24 cellular contexts compared by ENCODE assay signal in genomic region chr14:100649173-100649519, GRCh38.
DNase-seq lines count a peak whose midpoint lies in the region; ATAC-seq, FAIRE-seq and TF ChIP-seq lines count a peak whose summit lies in the region.
"Had no signal": no experiment of that assay in that cellular context is flagged by ENCODE, and none has a peak within 500 bp of the region (broad histone marks: within the 10 kb centered on the region; RNA-seq: fewer than 3 reads in every experiment).

No MANE protein-coding gene starts in this region.

- intact Hi-C loops in naive thymus-derived CD4-positive, alpha-beta T cell (cut with micrococcal nuclease), result loop anchor here in 1 of 2 donors (10.0 kb wide), 2 partner anchors 344 to 584 kb away; partner anchors contain the start of genes EVL and SLC25A29

- H2AFZ ChIP-seq in astrocyte (ENCODE audit: low read depth, low read length), result no peak overlapping the region
- H2AFZ ChIP-seq: PC-9 had no signal

- H3K27ac ChIP-seq in 22Rv1 (peak overlapping the region; percentile 57), HEK293 (ENCODE audit: extremely low read depth, low read depth, low read length) (no peak overlapping the region), astrocyte (ENCODE audit: low read depth, low read length) (no peak overlapping the region)
- H3K27ac ChIP-seq in naive thymus-derived CD4-positive, alpha-beta T cell (ENCODE audit: low read depth, low read length), result no peak overlapping the region
- H3K27ac ChIP-seq: ascending aorta, coronary artery, HL-60, KMS-11, neutrophil, PC-9, stomach had no signal

- H3K27me3 Mint-ChIP-seq in astrocyte (ENCODE audit: low read depth, unreplicated experiment), result peaks cover 48% of the 10 kb centered on the region
- peaks cover 0 to 33% (median 5%) of the 10 kb centered on the region in 5 donors for H3K27me3 Mint-ChIP-seq in naive thymus-derived CD4-positive, alpha-beta T cell

- no peak for FAIRE-seq in astrocyte (lab: Jason Lieb, UNC)
- FAIRE-seq: keratinocyte, TTC549 had no signal

- peaks cover 11% of the 10 kb centered on the region for H3K9me3 Mint-ChIP-seq in astrocyte (ENCODE audit: unreplicated experiment)
- no peaks in the 10 kb centered on the region for H3K9me3 Mint-ChIP-seq in naive thymus-derived CD4-positive, alpha-beta T cell
- H3K9me3 Mint-ChIP-seq: CD4-positive, alpha-beta T cell had no signal

- H3K79me2 ChIP-seq in astrocyte (ENCODE audit: insufficient read depth, low read length), result no peaks in the 10 kb centered on the region

- no peaks in the 10 kb centered on the region for H3K36me3 Mint-ChIP-seq in astrocyte (ENCODE audit: low read depth, unreplicated experiment)
- peaks cover 0 to 5% (median 0%) of the 10 kb centered on the region in 5 donors for H3K36me3 Mint-ChIP-seq in naive thymus-derived CD4-positive, alpha-beta T cell

- DNase-seq in astrocyte (ENCODE audit: low read depth) (peak; percentile 69), fibroblast of villous mesenchyme (ENCODE audit: low read depth) (peak; percentile 75)
- no peak for DNase-seq in naive thymus-derived CD4-positive, alpha-beta T cell
- no peak for DNase-seq in activated CD4-positive, CD25-positive, alpha-beta regulatory T cell (lab: John Stamatoyannopoulos, UW)
- DNase-seq: activated CD4-positive, alpha-beta T cell treated with anti-CD3 and anti-CD28 coated beads, Interleukin-2, amount 10 ng/mL, durations not matched to agents 7 days and 5 days; CD4-positive, alpha-beta T cell; DMS79 treated with DMSO at 0.1 percent for 48 hours; midbrain; NCI-H1105; NCI-H82; PC-9; right cardiac atrium; stomach had no signal

- H3K9me3 ChIP-seq in HEK293 (ENCODE audit: control insufficient read depth, insufficient read depth, low read depth, low read length) (no peaks in the 10 kb centered on the region), astrocyte (ENCODE audit: insufficient read depth, low read depth, low read length) (no peaks in the 10 kb centered on the region)
- H3K9me3 ChIP-seq in naive thymus-derived CD4-positive, alpha-beta T cell (ENCODE audit: control insufficient read depth in 2 of 3, low read length in 3 of 3), result no peaks in the 10 kb centered on the region
- H3K9me3 ChIP-seq: ascending aorta, neutrophil, stomach had no signal

- no peaks in the 10 kb centered on the region for H3K36me3 ChIP-seq in HEK293 (ENCODE audit: control insufficient read depth in 2 of 2, insufficient read depth in 1 of 2, low read length in 2 of 2)
- no peaks in the 10 kb centered on the region for H3K36me3 ChIP-seq in astrocyte (ENCODE audit: insufficient read depth, low read length)
- H3K36me3 ChIP-seq in naive thymus-derived CD4-positive, alpha-beta T cell (ENCODE audit: control insufficient read depth in 2 of 3, insufficient read depth in 3 of 3, low read length in 3 of 3), result no peaks in the 10 kb centered on the region
- H3K36me3 ChIP-seq: ascending aorta, neutrophil, stomach had no signal

- peaks cover 5% of the 10 kb centered on the region for H3K4me1 Mint-ChIP-seq in astrocyte (ENCODE audit: low read depth, unreplicated experiment)
- H3K4me1 Mint-ChIP-seq in naive thymus-derived CD4-positive, alpha-beta T cell, result peaks cover 18 to 25% (median 20%) of the 10 kb centered on the region in 7 donors

- H3K4me1 ChIP-seq in HEK293 (ENCODE audit: control insufficient read depth, insufficient read depth, low read length) (peaks cover 2% of the 10 kb centered on the region; the same call in 1 of the 2 replicates), astrocyte (ENCODE audit: insufficient read depth, low read length) (peaks cover 9% of the 10 kb centered on the region)
- peaks cover 15 to 16% of the 10 kb centered on the region in 2 donors for H3K4me1 ChIP-seq in naive thymus-derived CD4-positive, alpha-beta T cell (ENCODE audit: control insufficient read depth in 2 of 2, insufficient read depth in 2 of 2, low read length in 2 of 2)
- H3K4me1 ChIP-seq: ascending aorta had no signal

- POLR2A ChIA-PET in HEK293 (lab: Yijun Ruan, JAX), result no interaction called here
- POLR2A ChIA-PET in naive thymus-derived CD4-positive, alpha-beta T cell (lab: Charles Lee), result no interaction called here

- H3K4me3 ChIP-seq in HEK293 (ENCODE audit: low read depth, low read length), result no peak overlapping the region
- H3K4me3 ChIP-seq in astrocyte (ENCODE audit: insufficient read depth, low read depth, low read length), result no peak overlapping the region
- H3K4me3 ChIP-seq in fibroblast of villous mesenchyme (ENCODE audit: low read depth, low read length), result no peak overlapping the region
- H3K4me3 ChIP-seq in naive thymus-derived CD4-positive, alpha-beta T cell (ENCODE audit: low read length), result no peak overlapping the region
- H3K4me3 ChIP-seq: ascending aorta, coronary artery, PC-9, stomach had no signal

- no peak for ATAC-seq in GM18873 (IDR thresholded peaks at IDR 0.05; ENCODE audit: low FRiP score, unreplicated experiment)
- no peak for ATAC-seq in naive thymus-derived CD4-positive, alpha-beta T cell
- no peak for ATAC-seq in HG02852 (IDR thresholded peaks at IDR 0.05; ENCODE audit: unreplicated experiment)
- ATAC-seq: right cardiac atrium had no signal

- no peaks in the 10 kb centered on the region for H4K20me1 ChIP-seq in astrocyte (ENCODE audit: insufficient read depth, low read length)

- CTCF ChIA-PET in HEK293 (lab: Yijun Ruan, JAX), result interaction anchor here (0.9 to 1.1 kb wide), 2 partner anchors 209 to 266 kb away, joined by 3 read pairs; no protein-coding TSS in a partner anchor
- CTCF ChIA-PET in naive thymus-derived CD4-positive, alpha-beta T cell (lab: Charles Lee), result interaction anchor here (1.2 kb wide), 1 partner anchor 264 kb away, joined by 3 read pairs; no protein-coding TSS in a partner anchor

- H3K27me3 ChIP-seq in astrocyte (ENCODE audit: insufficient read depth, low read length), result no peaks in the 10 kb centered on the region
- no peaks in the 10 kb centered on the region for H3K27me3 ChIP-seq in naive thymus-derived CD4-positive, alpha-beta T cell (ENCODE audit: control insufficient read depth in 2 of 2, insufficient read depth in 2 of 2, low read length in 2 of 2)
- H3K27me3 ChIP-seq: ascending aorta had no signal

- no peak overlapping the region for H3K4me3 Mint-ChIP-seq in astrocyte (ENCODE audit: unreplicated experiment)
- no peak overlapping the region for H3K4me3 Mint-ChIP-seq in naive thymus-derived CD4-positive, alpha-beta T cell
- H3K4me3 Mint-ChIP-seq: activated CD4-positive, alpha-beta T cell treated with anti-CD3 and anti-CD28 coated beads, Interleukin-2, amount 10 ng/mL, durations not matched to agents 7 days and 5 days; CD4-positive, alpha-beta T cell had no signal

- no peak overlapping the region for H3K9ac ChIP-seq in astrocyte (ENCODE audit: low read length)
- H3K9ac ChIP-seq: KMS-11 had no signal

- TF ChIP-seq CTCF in 22Rv1 (IDR thresholded peaks at IDR 0.05) (no peak), HEK293 (tag by site-specific recombination; IDR thresholded peaks at IDR 0.05) (no peak), astrocyte (IDR thresholded peaks at IDR 0.05; ENCODE audit: insufficient read depth, low read depth, low read length) (no peak), fibroblast of villous mesenchyme (IDR thresholded peaks at IDR 0.05; ENCODE audit: insufficient read depth, low read depth, low read length) (no peak)

- H3K27ac Mint-ChIP-seq in astrocyte (ENCODE audit: unreplicated experiment), result no peak overlapping the region
- H3K27ac Mint-ChIP-seq in naive thymus-derived CD4-positive, alpha-beta T cell, result no peak overlapping the region
- H3K27ac Mint-ChIP-seq: activated CD4-positive, alpha-beta T cell treated with anti-CD3 and anti-CD28 coated beads, Interleukin-2, amount 10 ng/mL, durations not matched to agents 7 days and 5 days; CD4-positive, alpha-beta T cell had no signal

- H3K4me2 ChIP-seq in astrocyte (ENCODE audit: low read length), result peak overlapping the region; percentile 2
- H3K4me2 ChIP-seq: KMS-11, PC-9 had no signal

TF ChIP-seq in HEK293, 187 proteins besides CTCF, POLR2A, EP300 and RAD21:
- TF ChIP-seq ZNF366 (tag by site-specific recombination; conservative IDR thresholded peaks at IDR 0.05) (no peak), SP2 (tag by site-specific recombination; IDR thresholded peaks at IDR 0.05) (no peak), ZNF600 (tag by site-specific recombination; IDR thresholded peaks at IDR 0.05) (peak; percentile 48), IKZF3 (tag by site-specific recombination; IDR thresholded peaks at IDR 0.05) (peak; percentile 35; the same call in 1 of the 2 replicates), ZNF114 (tag by site-specific recombination; IDR thresholded peaks at IDR 0.05) (no peak), RBAK (tag by site-specific recombination; IDR thresholded peaks at IDR 0.05) (no peak)
- TF ChIP-seq, protein P1, sequence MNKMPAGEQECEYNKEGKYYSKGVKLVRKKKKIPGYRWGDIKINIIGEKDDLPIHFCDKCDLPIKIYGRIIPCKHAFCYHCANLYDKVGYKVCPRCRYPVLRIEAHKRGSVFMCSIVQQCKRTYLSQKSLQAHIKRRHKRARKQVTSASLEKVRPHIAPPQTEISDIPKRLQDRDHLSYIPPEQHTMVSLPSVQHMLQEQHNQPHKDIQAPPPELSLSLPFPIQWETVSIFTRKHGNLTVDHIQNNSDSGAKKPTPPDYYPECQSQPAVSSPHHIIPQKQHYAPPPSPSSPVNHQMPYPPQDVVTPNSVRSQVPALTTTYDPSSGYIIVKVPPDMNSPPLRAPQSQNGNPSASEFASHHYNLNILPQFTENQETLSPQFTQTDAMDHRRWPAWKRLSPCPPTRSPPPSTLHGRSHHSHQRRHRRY (tag by site-specific recombination; IDR thresholded peaks at IDR 0.05), result no peak
- TF ChIP-seq, protein P2, sequence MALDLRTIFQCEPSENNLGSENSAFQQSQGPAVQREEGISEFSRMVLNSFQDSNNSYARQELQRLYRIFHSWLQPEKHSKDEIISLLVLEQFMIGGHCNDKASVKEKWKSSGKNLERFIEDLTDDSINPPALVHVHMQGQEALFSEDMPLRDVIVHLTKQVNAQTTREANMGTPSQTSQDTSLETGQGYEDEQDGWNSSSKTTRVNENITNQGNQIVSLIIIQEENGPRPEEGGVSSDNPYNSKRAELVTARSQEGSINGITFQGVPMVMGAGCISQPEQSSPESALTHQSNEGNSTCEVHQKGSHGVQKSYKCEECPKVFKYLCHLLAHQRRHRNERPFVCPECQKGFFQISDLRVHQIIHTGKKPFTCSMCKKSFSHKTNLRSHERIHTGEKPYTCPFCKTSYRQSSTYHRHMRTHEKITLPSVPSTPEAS (tag by site-specific recombination; IDR thresholded peaks at IDR 0.05), result no peak
TF ChIP-seq in HEK293: peak in this region for 2.

Comparison
In these comparisons a context has a peak if more than half of its experiments do, and no peak if none do; other contexts are left out.
1. DNase-seq: peak in astrocyte (single experiment) and fibroblast of villous mesenchyme (single experiment); none in naive thymus-derived CD4-positive, alpha-beta T cell (0 of 9) and activated CD4-positive, CD25-positive, alpha-beta regulatory T cell (0 of 4).